Comparison of ENCODE assay signal across 14 cellular contexts in genomic region chr11:134200688-134201087, GRCh38. TPM values are rescaled to one million over a fixed set of nuclear protein-coding genes. Genes with fewer than 3 reads are reported as not detected.
DNase-seq lines count a peak whose midpoint lies in the region; ATAC-seq and TF ChIP-seq lines count a peak whose summit lies in the region.
"Had no signal": no experiment of that assay in that cellular context is flagged by ENCODE, and none has a peak within 500 bp of the region (broad histone marks: within the 10 kb centered on the region; RNA-seq: fewer than 3 reads in every experiment).

No MANE protein-coding gene starts in this region.

- intact Hi-C loops in IMR-90 (cut with micrococcal nuclease), result no loop called here

- DNase-seq in ELR (ENCODE audit: low read depth) (peak; percentile 4), IMR-90 (peak; percentile 59), fibroblast of villous mesenchyme (ENCODE audit: low read depth) (peak; percentile 25), HPDE6-E6E7 (ENCODE audit: extremely low spot score) (no peak)
- DNase-seq in activated naive CD4-positive, alpha-beta T cell treated with anti-CD3 and anti-CD28 coated beads, Interleukin-2, amount 10 ng/mL, durations not matched to agents 7 days and 5 days, result no peak
- DNase-seq: C1 segment of cervical spinal cord; Caco-2; CD4-positive, CD25-positive, alpha-beta regulatory T cell; CD8-positive, alpha-beta T cell; DMS 273 treated with DMSO at 0.1 percent for 48 hours; DMS79; GOT3 had no signal

- H3K36me3 ChIP-seq in IMR-90 (ENCODE audit: control insufficient read depth, insufficient read depth, low read length), result peaks cover 9% of the 10 kb centered on the region

- H3K14ac ChIP-seq in IMR-90 (replicated peaks; ENCODE audit: low read depth, low read length), result no peak overlapping the region

- H3K9me1 ChIP-seq in IMR-90 (ENCODE audit: insufficient read depth, low read length), result 0 out of 2 replicates have a peak, but pooled peaks cover 3% of the 10 kb centered on the region

- no peak overlapping the region for H2AK5ac ChIP-seq in IMR-90 (ENCODE audit: low read depth, low read length)

- H2BK15ac ChIP-seq in IMR-90 (ENCODE audit: low read depth, low read length), result no peak overlapping the region

- H4K8ac ChIP-seq in IMR-90 (ENCODE audit: low read depth in 2 of 2, low read length in 2 of 2), result no peak overlapping the region

- H3K9ac ChIP-seq in IMR-90 (ENCODE audit: low read depth, low read length), result no peak overlapping the region

- H3K27ac ChIP-seq in IMR-90 (ENCODE audit: insufficient read depth, low read length), result no peak overlapping the region

- no peak overlapping the region for H2BK5ac ChIP-seq in IMR-90 (ENCODE audit: low read depth, low read length, poor library complexity, severe bottlenecking)

- no peaks in the 10 kb centered on the region for H3K9me3 Mint-ChIP-seq in activated naive CD4-positive, alpha-beta T cell treated with anti-CD3 and anti-CD28 coated beads, Interleukin-2, amount 10 ng/mL, durations not matched to agents 7 days and 5 days
- H3K9me3 Mint-ChIP-seq: CD8-positive, alpha-beta T cell had no signal

- no peaks in the 10 kb centered on the region for H4K20me1 ChIP-seq in IMR-90 (ENCODE audit: insufficient read depth, low read length)

- in situ Hi-C loops in IMR-90 (cut with MboI; ENCODE audit: low sequenced_read_pairs), result no loop called here

- peaks cover 3% of the 10 kb centered on the region in 2 experiments; a peak in 2 of 4 replicates for H3K79me1 ChIP-seq in IMR-90 (ENCODE audit: low read depth in 1 of 2, low read length in 2 of 2)

- no peak overlapping the region for H2AK9ac ChIP-seq in IMR-90 (replicated peaks; ENCODE audit: low read depth, low read length, poor library complexity)

- no peak for TF ChIP-seq POLR2A in IMR-90 (IDR thresholded peaks at IDR 0.05; ENCODE audit: low read depth, low read length)

- no peak overlapping the region for H3K18ac ChIP-seq in IMR-90 (ENCODE audit: low read depth, low read length)

- ATAC-seq in IMR-90 (ENCODE audit: low read depth) (peak; percentile 74), HG03469 (IDR thresholded peaks at IDR 0.05; ENCODE audit: unreplicated experiment) (no peak)
- ATAC-seq: CD8-positive, alpha-beta T cell had no signal

- no peaks in the 10 kb centered on the region for H3K27me3 Mint-ChIP-seq in activated naive CD4-positive, alpha-beta T cell treated with anti-CD3 and anti-CD28 coated beads, Interleukin-2, amount 10 ng/mL, durations not matched to agents 7 days and 5 days
- H3K27me3 Mint-ChIP-seq: CD4-positive, CD25-positive, alpha-beta regulatory T cell had no signal

- H3K9me3 ChIP-seq in IMR-90 (ENCODE audit: control insufficient read depth, insufficient read depth, low read length), result no peaks in the 10 kb centered on the region
- H3K9me3 ChIP-seq: Caco-2, HAP-1 had no signal

- WGBS in IMR-90 (ENCODE audit: extremely low coverage in 2 of 2, insufficient read length in 1 of 2), 2 experiments, result no CpG with 5 or more reads among the region's 6 CpGs

- no peak overlapping the region for H3K27ac Mint-ChIP-seq in activated naive CD4-positive, alpha-beta T cell treated with anti-CD3 and anti-CD28 coated beads, Interleukin-2, amount 10 ng/mL, durations not matched to agents 7 days and 5 days
- H3K27ac Mint-ChIP-seq: CD4-positive, CD25-positive, alpha-beta regulatory T cell; CD8-positive, alpha-beta T cell had no signal

- H3K4me3 ChIP-seq in IMR-90 (ENCODE audit: insufficient read depth, low read depth, low read length), result no peak overlapping the region
- no peak overlapping the region for H3K4me3 ChIP-seq in fibroblast of villous mesenchyme (ENCODE audit: low read depth, low read length)
- H3K4me3 ChIP-seq: HAP-1 had no signal

- no peak overlapping the region for H4K91ac ChIP-seq in IMR-90 (ENCODE audit: insufficient read depth, low read depth, low read length)

- TF ChIP-seq CTCF in IMR-90 (conservative IDR thresholded peaks at IDR 0.05; ENCODE audit: low read depth, low read length) (no peak), fibroblast of villous mesenchyme (IDR thresholded peaks at IDR 0.05; ENCODE audit: insufficient read depth, low read depth, low read length) (no peak)

- CTCF ChIA-PET in IMR-90 (lab: Yijun Ruan, JAX), result no interaction called here
- CTCF ChIA-PET in activated naive CD4-positive, alpha-beta T cell treated with anti-CD3 and anti-CD28 coated beads, Interleukin-2, amount 10 ng/mL, durations not matched to agents 7 days and 5 days (lab: Charles Lee), result no interaction called here

- H2BK20ac ChIP-seq in IMR-90 (ENCODE audit: low read depth, low read length), result no peak overlapping the region

- no peaks in the 10 kb centered on the region for H3K27me3 ChIP-seq in IMR-90 (ENCODE audit: control insufficient read depth, insufficient read depth, low read length)

- no peak overlapping the region for H4K5ac ChIP-seq in IMR-90 (ENCODE audit: low read depth, low read length)

- H3K4me2 ChIP-seq in IMR-90 (ENCODE audit: low read depth, low read length), result no peak overlapping the region

- dilution Hi-C loops in IMR-90 (cut with HindIII; ENCODE audit: low sequenced_read_pairs, unreplicated experiment), result no loop called here

- H2BK120ac ChIP-seq in IMR-90 (ENCODE audit: low read depth, low read length), result no peak overlapping the region

- peaks cover 5% of the 10 kb centered on the region for H3K4me1 Mint-ChIP-seq in activated naive CD4-positive, alpha-beta T cell treated with anti-CD3 and anti-CD28 coated beads, Interleukin-2, amount 10 ng/mL, durations not matched to agents 7 days and 5 days

- H3K36me3 Mint-ChIP-seq in activated naive CD4-positive, alpha-beta T cell treated with anti-CD3 and anti-CD28 coated beads, Interleukin-2, amount 10 ng/mL, durations not matched to agents 7 days and 5 days, result peaks cover 81% of the 10 kb centered on the region

- H3K4me1 ChIP-seq in IMR-90 (ENCODE audit: control insufficient read depth, insufficient read depth, low read length), result no peaks in the 10 kb centered on the region

- TF ChIP-seq RAD21 in IMR-90 (IDR thresholded peaks at IDR 0.05; ENCODE audit: low read length), result no peak

- H3K56ac ChIP-seq in IMR-90 (ENCODE audit: extremely low read depth, insufficient read depth, low read length), result no peak overlapping the region

- POLR2A ChIA-PET in IMR-90 (lab: Charles Lee; ENCODE audit: unreplicated experiment), result no interaction called here

- no peak overlapping the region for H3K23ac ChIP-seq in IMR-90 (ENCODE audit: low read depth, low read length)

- H3K4ac ChIP-seq in IMR-90 (ENCODE audit: low read depth, low read length), result no peak overlapping the region

- no TSS peak for BruUV-seq in IMR-90 (replicated peaks; lab: Mats Ljungman, UMichigan)

- no peak overlapping the region for H2AFZ ChIP-seq in IMR-90 (replicated peaks; ENCODE audit: low read length, poor library complexity)

- no peak overlapping the region for H3K4me3 Mint-ChIP-seq in activated naive CD4-positive, alpha-beta T cell treated with anti-CD3 and anti-CD28 coated beads, Interleukin-2, amount 10 ng/mL, durations not matched to agents 7 days and 5 days
- H3K4me3 Mint-ChIP-seq: CD4-positive, CD25-positive, alpha-beta regulatory T cell; CD8-positive, alpha-beta T cell had no signal

TF ChIP-seq in IMR-90, 13 proteins besides CTCF, POLR2A, EP300 and RAD21 (continues in another document):
- TF ChIP-seq CHD1 (IDR thresholded peaks at IDR 0.05; ENCODE audit: low read depth, low read length) (no peak), RFX5 (IDR thresholded peaks at IDR 0.05; ENCODE audit: low read depth, low read length) (no peak), CEBPB (IDR thresholded peaks at IDR 0.05; ENCODE audit: low read depth, low read length) (no peak; the same call in 1 of the 2 replicates), FOS (IDR thresholded peaks at IDR 0.05; ENCODE audit: low read depth, low read length) (no peak), ELK1 (IDR thresholded peaks at IDR 0.05; ENCODE audit: borderline replicate concordance, low read depth, low read length) (no peak), SMC3 (IDR thresholded peaks at IDR 0.05; ENCODE audit: low read depth, low read length) (no peak), NFE2L2 (IDR thresholded peaks at IDR 0.05; ENCODE audit: low read depth, low read length) (no peak), BHLHE40 (IDR thresholded peaks at IDR 0.05; ENCODE audit: low read depth, low read length) (no peak)

RNA-seq across cellular contexts. Expression of gene NCAPD3, which starts 23.1 kb away (rescaled TPM):
- 19.2 and 19.7 TPM in 2 replicates for total RNA-seq in IMR-90 (2012; rRNA removed)
- polyA plus RNA-seq in IMR-90 (2012; rRNA removed), result 18.0 and 18.9 TPM in 2 replicates
- polyA plus RNA-seq in IMR-90 (2012; cell fraction: cytosol; rRNA removed), result 8.3 and 9.9 TPM in 2 replicates
- polyA plus RNA-seq in IMR-90 (2012; cell fraction: nucleus; rRNA removed; ENCODE audit: low replicate concordance), result 16.9 and 25.2 TPM in 2 replicates
- total RNA-seq in fibroblast of villous mesenchyme, result 15.5 and 21.2 TPM in 2 replicates

RNA-seq across cellular contexts. Expression of gene VPS26B, which starts 23.8 kb away (rescaled TPM):
- total RNA-seq in IMR-90 (2012; rRNA removed) (38.9 and 51.1 TPM in 2 replicates), fibroblast of villous mesenchyme (41.5 and 42.2 TPM in 2 replicates)
- polyA plus RNA-seq in IMR-90 (2012; rRNA removed), result 39.5 and 41.6 TPM in 2 replicates
- 31.6 and 35.7 TPM in 2 replicates for polyA plus RNA-seq in IMR-90 (2012; cell fraction: cytosol; rRNA removed)
- 75.7 and 105 TPM in 2 replicates for polyA plus RNA-seq in IMR-90 (2012; cell fraction: nucleus; rRNA removed; ENCODE audit: low replicate concordance)

RNA-seq across cellular contexts. Expression of gene THYN1, which starts 52.5 kb away (rescaled TPM):
- total RNA-seq in IMR-90 (2012; rRNA removed), result 51.9 and 72.1 TPM in 2 replicates
- polyA plus RNA-seq in IMR-90 (2012; rRNA removed), result 42.8 and 43.1 TPM in 2 replicates
- 21.1 and 28.2 TPM in 2 replicates for polyA plus RNA-seq in IMR-90 (2012; cell fraction: cytosol; rRNA removed)
- 9.3 and 48.9 TPM in 2 replicates for polyA plus RNA-seq in IMR-90 (2012; cell fraction: nucleus; rRNA removed; ENCODE audit: low replicate concordance)
- total RNA-seq in fibroblast of villous mesenchyme, result 50.3 and 58.3 TPM in 2 replicates

RNA-seq across cellular contexts. Expression of gene ACAD8, which starts 52.7 kb away (rescaled TPM):
- total RNA-seq in IMR-90 (2012; rRNA removed) (9.7 and 11.1 TPM in 2 replicates), fibroblast of villous mesenchyme (14.5 and 16.4 TPM in 2 replicates)
- 18.3 and 21.2 TPM in 2 replicates for polyA plus RNA-seq in IMR-90 (2012; rRNA removed)
- polyA plus RNA-seq in IMR-90 (2012; cell fraction: cytosol; rRNA removed), result 11.3 and 13.6 TPM in 2 replicates
- polyA plus RNA-seq in IMR-90 (2012; cell fraction: nucleus; rRNA removed; ENCODE audit: low replicate concordance), result 45.4 and 71.9 TPM in 2 replicates

Comparison
In these comparisons a context has a peak if more than half of its experiments do, and no peak if none do; other contexts are left out.
1. DNase-seq: peak in ELR (single experiment), IMR-90 (single experiment) and fibroblast of villous mesenchyme (single experiment); none in activated naive CD4-positive, alpha-beta T cell treated with anti-CD3 and anti-CD28 coated beads, Interleukin-2, amount 10 ng/mL, durations not matched to agents 7 days and 5 days (single experiment) and HPDE6-E6E7 (single experiment).